ENCODE assay signal across 26 cellular contexts in genomic region chr15:53512029-53512428, GRCh38.
DNase-seq lines count a peak whose midpoint lies in the region; ATAC-seq and TF ChIP-seq lines count a peak whose summit lies in the region.
"Had no signal": no experiment of that assay in that cellular context is flagged by ENCODE, and none has a peak within 500 bp of the region (broad histone marks: within the 10 kb centered on the region; RNA-seq: fewer than 3 reads in every experiment).

No MANE protein-coding gene starts in this region.

- H3K4me3 ChIP-seq in GM12865 (ENCODE audit: low read depth, low read length) (no peak overlapping the region), right lobe of liver (no peak overlapping the region)
- H3K4me3 ChIP-seq: esophagus muscularis mucosa, gastrocnemius medialis, PC-9, thyroid gland had no signal

- H3K36me3 ChIP-seq in right lobe of liver, result no peaks in the 10 kb centered on the region
- H3K36me3 ChIP-seq: esophagus muscularis mucosa, gastrocnemius medialis, thyroid gland had no signal

- intact Hi-C loops in right lobe of liver (cut with DNase I), result no loop called here

- ATAC-seq in right lobe of liver (peak; percentile 51 to 78 (median 64)), HG02571 (IDR thresholded peaks at IDR 0.05; ENCODE audit: unreplicated experiment) (no peak), GM18520 (IDR thresholded peaks at IDR 0.05; ENCODE audit: unreplicated experiment) (no peak)
- no peak for ATAC-seq in activated CD4-positive, CD25-positive, alpha-beta regulatory T cell treated with anti-CD3 and anti-CD28 coated beads, Interleukin-2, amount 50 U/mL, for 24 hours
- ATAC-seq: gastrocnemius medialis; stimulated activated effector memory CD8-positive, alpha-beta T cell treated with anti-CD3 and anti-CD28 coated beads, Interleukin-12 subunit alpha, Interleukin-12 subunit beta, amount 100 ng/mL, for 72 hours had no signal

- TF ChIP-seq CTCF in C4-2B (conservative IDR thresholded peaks at IDR 0.05) (peak; percentile 21), GM12865 (IDR thresholded peaks at IDR 0.05; ENCODE audit: insufficient read depth, low read depth, low read length, missing control alignments) (no peak), VCaP (conservative IDR thresholded peaks at IDR 0.05) (0 out of 2 replicates have a peak, but pooled peaks have one; percentile 11), right lobe of liver (IDR thresholded peaks at IDR 0.05) (peak; percentile 24 to 51 (median 37))

- H3K27ac ChIP-seq in C4-2B (no peak overlapping the region), VCaP (no peak overlapping the region), right lobe of liver (no peak overlapping the region)
- H3K27ac ChIP-seq: esophagus muscularis mucosa, gastrocnemius medialis, parathyroid adenoma, PC-9, thyroid gland had no signal

- WGBS in right lobe of liver (ENCODE audit: insufficient coverage, low coverage, low lambda C conversion rate, missing lambda C conversion rate), result 59% methylated on average over 2 of the region's 2 CpGs

- DNase-seq in GM12865 (ENCODE audit: low read depth) (peak; percentile 1), right lobe of liver (no peak), NOMO-1 treated with dmso at 0.1 percent for 144 hours (lab: John Stamatoyannopoulos, UW; ENCODE audit: unreplicated experiment) (no peak)
- DNase-seq: activated CD4-positive, CD25-positive, alpha-beta regulatory T cell; activated CD8-positive, alpha-beta memory T cell treated with anti-CD3 and anti-CD28 coated beads for 24 hours; CD4-positive, alpha-beta T cell; DMS79 treated with DMSO at 0.1 percent for 48 hours; effector CD8-positive, alpha-beta T cell; gastrocnemius medialis; Kasumi-1; mesenchymal stem cell; naive B cell; NCI-H1092 treated with DMSO at 0.1 percent for 48 hours; NCI-H2081 treated with DMSO at 0.1 percent for 48 hours; NCI-H526 treated with DMSO at 0.1 percent for 48 hours; PC-9; SK-N-SH; thyroid gland had no signal

- no peaks in the 10 kb centered on the region for H3K9me3 ChIP-seq in right lobe of liver
- H3K9me3 ChIP-seq: esophagus muscularis mucosa, gastrocnemius medialis, SK-N-SH, thyroid gland had no signal

- no peaks in the 10 kb centered on the region for H3K27me3 ChIP-seq in right lobe of liver
- H3K27me3 ChIP-seq: esophagus muscularis mucosa, gastrocnemius medialis, thyroid gland had no signal

- H3K4me1 ChIP-seq in right lobe of liver, result peaks cover 0 to 8% (median 3%) of the 10 kb centered on the region in 4 donors
- H3K4me1 ChIP-seq: esophagus muscularis mucosa, gastrocnemius medialis, parathyroid adenoma, thyroid gland had no signal

- no peak for TF ChIP-seq POLR2A in right lobe of liver (IDR thresholded peaks at IDR 0.05)

Comparison
In these comparisons a context has a peak if more than half of its experiments do, and no peak if none do; other contexts are left out.
1. ATAC-seq: peak in right lobe of liver (4 of 4); none in HG02571 (single experiment), activated CD4-positive, CD25-positive, alpha-beta regulatory T cell treated with anti-CD3 and anti-CD28 coated beads, Interleukin-2, amount 50 U/mL, for 24 hours (0 of 2) and GM18520 (single experiment).